In genomic region chrX:109635151-109635550, GRCh38 we compare ENCODE assay signal across 7 cellular contexts. TPM values are rescaled to one million over a fixed set of nuclear protein-coding genes. Genes with fewer than 3 reads are reported as not detected.
DNase-seq lines count a peak whose midpoint lies in the region; ATAC-seq, FAIRE-seq and TF ChIP-seq lines count a peak whose summit lies in the region.

No MANE protein-coding gene starts in this region.

- no peak for DNase-seq in GM10266 (ENCODE audit: extremely low spot score)
- peak; percentile 0 for DNase-seq in HTR-8/SVneo (ENCODE audit: insufficient read length, low spot score)
- no peak for DNase-seq in astrocyte (ENCODE audit: low read depth)
- no peak for DNase-seq in mesothelial cell of epicardium (ENCODE audit: low spot score in 2 of 2, unreplicated experiment in 2 of 2)
- DNase-seq in globus pallidus (ENCODE audit: low spot score), result no peak
- DNase-seq in activated CD4-positive, alpha-beta T cell treated with anti-CD3 and anti-CD28 coated beads, Interleukin-2, amount 50 U/mL, for 1 hour, result no peak

- no peak overlapping the region for H3K27ac ChIP-seq in astrocyte (ENCODE audit: low read depth, low read length)

- FAIRE-seq in HTR-8/SVneo (lab: Jason Lieb, UNC), result no peak
- FAIRE-seq in astrocyte (lab: Jason Lieb, UNC), result peak; percentile 34

- H3K27me3 Mint-ChIP-seq in astrocyte (ENCODE audit: low read depth, unreplicated experiment) (no peaks in the 10 kb centered on the region), mesothelial cell of epicardium (ENCODE audit: low read depth) (no peaks in the 10 kb centered on the region)

- no peaks in the 10 kb centered on the region for H3K36me3 ChIP-seq in astrocyte (ENCODE audit: insufficient read depth, low read length)

- H3K4me2 ChIP-seq in astrocyte (ENCODE audit: low read length), result no peak overlapping the region

- H3K27ac Mint-ChIP-seq in astrocyte (ENCODE audit: unreplicated experiment) (no peak overlapping the region), mesothelial cell of epicardium (no peak overlapping the region)

- H2AFZ ChIP-seq in astrocyte (ENCODE audit: low read depth, low read length), result no peak overlapping the region

- no peaks in the 10 kb centered on the region for H3K79me2 ChIP-seq in astrocyte (ENCODE audit: insufficient read depth, low read length)

- H3K4me3 ChIP-seq in astrocyte (ENCODE audit: insufficient read depth, low read depth, low read length), result no peak overlapping the region

- H3K9ac ChIP-seq in astrocyte (ENCODE audit: low read length), result no peak overlapping the region

- H3K36me3 Mint-ChIP-seq in astrocyte (ENCODE audit: low read depth, unreplicated experiment) (no peaks in the 10 kb centered on the region), mesothelial cell of epicardium (no peaks in the 10 kb centered on the region)

- H3K9me3 Mint-ChIP-seq in astrocyte (ENCODE audit: unreplicated experiment) (no peaks in the 10 kb centered on the region), mesothelial cell of epicardium (peaks cover 4% of the 10 kb centered on the region)

- H3K4me1 Mint-ChIP-seq in astrocyte (ENCODE audit: low read depth, unreplicated experiment), result no peaks in the 10 kb centered on the region
- peaks cover 2% of the 10 kb centered on the region for H3K4me1 Mint-ChIP-seq in mesothelial cell of epicardium

- no peaks in the 10 kb centered on the region for H3K9me3 ChIP-seq in astrocyte (ENCODE audit: insufficient read depth, low read depth, low read length)

- H3K4me3 Mint-ChIP-seq in astrocyte (ENCODE audit: unreplicated experiment), result no peak overlapping the region
- H3K4me3 Mint-ChIP-seq in mesothelial cell of epicardium, result no peak overlapping the region

- no peaks in the 10 kb centered on the region for H3K4me1 ChIP-seq in astrocyte (ENCODE audit: insufficient read depth, low read length)

- TF ChIP-seq CTCF in GM10266 (IDR thresholded peaks at IDR 0.05; ENCODE audit: control insufficient read depth, insufficient read depth, low read depth, missing control alignments), result peak; percentile 29
- TF ChIP-seq CTCF in astrocyte (IDR thresholded peaks at IDR 0.05; ENCODE audit: insufficient read depth, low read depth, low read length), result peak; percentile 57
- peak; percentile 44 for TF ChIP-seq CTCF in mesothelial cell of epicardium (IDR thresholded peaks at IDR 0.05; ENCODE audit: unreplicated experiment)

- no peaks in the 10 kb centered on the region for H4K20me1 ChIP-seq in astrocyte (ENCODE audit: insufficient read depth, low read length)

- no peaks in the 10 kb centered on the region for H3K27me3 ChIP-seq in astrocyte (ENCODE audit: insufficient read depth, low read length)

- no peak for ATAC-seq in GM18502 (IDR thresholded peaks at IDR 0.05; ENCODE audit: poor library complexity, unreplicated experiment)

RNA-seq across cellular contexts. Expression of gene KCNE5, which starts 10.2 kb away (rescaled TPM):
- total RNA-seq in astrocyte (0.46 and 1.3 TPM in 2 replicates), mesothelial cell of epicardium (2.3 to 2.6 TPM (median 2.5 TPM) in 3 replicates)
